ENCODE assay signal across 18 cellular contexts in the genomic region with DNA sequence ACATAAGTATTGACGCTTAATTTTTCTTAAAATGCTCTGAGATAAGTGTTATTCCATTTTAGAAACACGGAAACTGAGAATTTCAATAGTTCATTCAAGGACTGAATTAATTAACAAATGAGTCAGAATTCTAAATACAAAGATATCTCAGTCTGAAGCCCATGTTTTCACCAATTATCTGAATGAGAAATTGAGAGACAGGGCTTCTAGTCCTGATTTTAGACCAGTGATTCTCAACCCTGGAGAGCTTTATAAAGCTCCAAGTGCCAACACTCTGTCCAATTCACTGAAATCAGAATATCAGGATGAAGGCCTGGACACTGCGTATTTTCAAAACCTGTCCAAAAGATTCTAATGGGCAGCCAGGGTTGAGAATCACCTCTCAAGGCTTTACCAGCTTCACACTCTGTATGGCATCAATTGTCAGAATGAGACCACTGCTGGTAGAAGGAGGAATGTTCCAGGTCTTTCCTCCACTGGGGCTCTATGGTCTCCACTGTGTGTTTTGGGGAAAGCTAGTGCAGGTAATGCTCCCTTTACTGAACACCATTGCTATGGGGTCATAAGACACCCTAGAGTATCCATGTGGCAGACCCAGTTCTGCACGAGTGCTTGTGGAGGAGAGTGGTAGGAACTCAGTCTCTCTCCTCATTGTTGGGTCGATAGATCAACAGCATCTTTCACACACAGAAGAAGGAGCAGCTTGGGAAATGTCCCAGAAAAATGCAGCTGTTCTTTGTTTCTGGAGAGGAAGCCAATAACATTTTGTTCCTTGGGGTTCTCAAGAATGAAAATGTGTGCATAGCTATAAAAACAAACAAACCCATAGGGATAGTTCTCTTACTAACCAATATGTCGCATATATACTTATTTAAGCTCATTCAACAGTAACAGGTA.
"Had no signal": no experiment of that assay in that cellular context is flagged by ENCODE, and none has a peak within 500 bp of the region (broad histone marks: within the 10 kb centered on the region; RNA-seq: fewer than 3 reads in every experiment).

No MANE protein-coding gene starts in this region.

- H3K27me3 ChIP-seq: cardiac muscle cell, spleen, stomach, tibial artery, uterus had no signal

- H3K4me3 ChIP-seq: cardiac muscle cell, prostate gland, spleen, stomach, tibial artery, uterus had no signal

- H3K4me1 ChIP-seq: prostate gland, spleen, stomach, tibial artery, uterus had no signal

- H3K9me3 ChIP-seq: prostate gland, uterus had no signal

- FAIRE-seq: astrocyte, endothelial cell of umbilical vein, keratinocyte had no signal

- ATAC-seq: sciatic nerve, SK-N-SH treated with all-trans-retinoic acid at 6 μM for 48 hours had no signal

- H3K36me3 ChIP-seq: cardiac muscle cell, prostate gland, spleen, stomach, tibial artery, uterus had no signal

- H3K27ac ChIP-seq: cardiac muscle cell, prostate gland, spleen, tibial artery had no signal

- DNase-seq: activated CD4-positive, CD25-positive, alpha-beta regulatory T cell treated with anti-CD3 and anti-CD28 coated beads, Interleukin-2, amount 50 U/mL, for 72 hours; activated naive CD4-positive, alpha-beta T cell treated with Interleukin-2 at 50 U/mL for 16 hours; cortex of kidney; effector CD8-positive, alpha-beta T cell; nephron progenitor cell; occipital lobe; spleen; stomach; T-helper 1 cell; tibial artery; uterus had no signal
